ENCODE assay signal across 8 cellular contexts in the genomic region with DNA sequence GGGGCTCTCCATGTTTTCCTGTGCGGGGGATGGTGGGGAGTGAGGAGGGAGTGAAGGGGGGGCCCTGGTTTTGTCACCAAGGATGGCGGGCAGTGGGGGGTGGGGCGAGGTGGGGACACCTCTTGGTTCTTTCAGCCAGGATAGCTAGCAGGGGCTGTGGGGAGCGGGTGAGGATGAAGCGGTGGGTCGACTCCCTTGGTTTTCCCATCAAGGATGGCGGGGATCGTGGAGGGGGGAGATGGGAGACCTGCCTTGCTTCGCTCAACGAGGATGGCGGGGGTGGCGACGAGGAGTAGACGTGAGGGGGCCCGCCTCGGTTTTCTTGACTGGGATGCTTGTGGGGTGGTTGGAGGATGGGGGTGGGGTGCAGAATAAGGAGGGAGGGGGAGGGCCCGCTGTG. TPM values are rescaled to one million over a fixed set of nuclear protein-coding genes. Genes with fewer than 3 reads are reported as not detected.
DNase-seq lines count a peak whose midpoint lies in the region; ATAC-seq and TF ChIP-seq lines count a peak whose summit lies in the region.

No MANE protein-coding gene starts in this region.

- peak overlapping the region; percentile 85 to 89 (median 87) for H3K4me3 Mint-ChIP-seq in brain

- DNase-seq in activated T-cell treated with anti-CD3 and anti-CD28 coated beads for 1 hour (ENCODE audit: low read depth) (peak; percentile 1), left kidney (ENCODE audit: low read depth, low spot score) (peak; percentile 46), tibial nerve (ENCODE audit: low spot score in 2 of 2) (no peak), NAMALWA (ENCODE audit: low spot score) (no peak), SIG-M5 (lab: John Stamatoyannopoulos, UW) (no peak)
- no peak for DNase-seq in activated T-cell treated with anti-CD3 and anti-CD28 coated beads, Interleukin-2, amount 50 U/mL, for 48 hours

- no peaks in the 10 kb centered on the region for H3K9me3 ChIP-seq in tibial nerve

- peaks cover 9% of the 10 kb centered on the region for H3K27me3 Mint-ChIP-seq in brain

- H3K27me3 ChIP-seq in tibial nerve, result peaks cover 0 to 14% of the 10 kb centered on the region in 2 donors

- peak overlapping the region; percentile 80 to 94 (median 87) for H3K27ac ChIP-seq in tibial nerve

- WGBS in tibial nerve, 2 donors, result 0 to 28% methylated on average over 3 to 17 of the region's 17 CpGs

- H3K27ac Mint-ChIP-seq in brain, result peak overlapping the region in 4 of 5 experiments; percentile 69 to 95 (median 82)

- peaks cover 3% of the 10 kb centered on the region for H3K36me3 Mint-ChIP-seq in brain

- no peak for TF ChIP-seq POLR2A in tibial nerve (IDR thresholded peaks at IDR 0.05)

- TF ChIP-seq CTCF in brain (conservative IDR thresholded peaks at IDR 0.05) (no peak), tibial nerve (IDR thresholded peaks at IDR 0.05) (no peak)

- H3K4me1 Mint-ChIP-seq in brain, result peaks cover 17% of the 10 kb centered on the region

- peak overlapping the region; percentile 34 to 79 (median 67) for H3K4me3 ChIP-seq in tibial nerve

- peaks cover 0 to 24% (median under 1%) of the 10 kb centered on the region in 5 experiments for H3K9me3 Mint-ChIP-seq in brain

- H3K36me3 ChIP-seq in tibial nerve, result no peaks in the 10 kb centered on the region

- no peak for TF ChIP-seq EP300 in tibial nerve (IDR thresholded peaks at IDR 0.05)

- no peak for ATAC-seq in GM18868 (IDR thresholded peaks at IDR 0.05; ENCODE audit: unreplicated experiment)

- H3K4me1 ChIP-seq in tibial nerve, result no peaks in the 10 kb centered on the region

RNA-seq across cellular contexts. Expression of a gene that starts 0.6 kb away (rescaled TPM):
- 110 TPM for polyA plus RNA-seq in brain (ENCODE audit: insufficient read depth, low read depth, low replicate concordance)
- total RNA-seq in tibial nerve, result 100 to 1,000 TPM; 246 to 749 (median 333) TPM

Comparison
In these comparisons a context has a peak if more than half of its experiments do, and no peak if none do; other contexts are left out.
1. DNase-seq: peak in activated T-cell treated with anti-CD3 and anti-CD28 coated beads for 1 hour (single experiment) and left kidney (single experiment); none in activated T-cell treated with anti-CD3 and anti-CD28 coated beads, Interleukin-2, amount 50 U/mL, for 48 hours (0 of 2), tibial nerve (0 of 2), NAMALWA (single experiment) and SIG-M5 (single experiment).